Comparison of ENCODE assay signal across 18 cellular contexts in the genomic region with DNA sequence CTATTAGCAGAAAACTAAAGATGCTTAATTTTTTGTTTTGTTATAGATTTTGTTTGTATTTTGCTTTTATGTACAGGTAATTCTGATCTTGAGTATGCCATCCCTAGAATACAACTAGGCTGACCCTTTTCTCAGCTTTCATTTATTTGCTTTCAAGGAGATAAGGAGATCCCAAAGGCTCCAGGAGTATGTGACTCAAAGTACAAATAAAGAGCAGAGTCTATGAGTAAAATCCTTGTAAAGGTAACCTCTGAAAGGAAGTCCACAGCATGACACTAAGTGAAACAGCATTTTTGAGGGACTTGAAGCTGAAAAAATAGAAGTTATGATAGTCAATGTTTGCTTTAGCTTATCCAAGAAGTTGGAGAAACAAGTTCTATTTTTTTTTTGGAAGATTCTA. TPM values are rescaled to one million over a fixed set of nuclear protein-coding genes. Genes with fewer than 3 reads are reported as not detected.
"Had no signal": no experiment of that assay in that cellular context is flagged by ENCODE, and none has a peak within 500 bp of the region (broad histone marks: within the 10 kb centered on the region; RNA-seq: fewer than 3 reads in every experiment).

No MANE protein-coding gene starts in this region.

- H3K4me3 Mint-ChIP-seq: activated naive CD4-positive, alpha-beta T cell treated with anti-CD3 and anti-CD28 coated beads, Interleukin-2, amount 50 U/mL, for 24 hours; central memory CD8-positive, alpha-beta T cell; neural crest cell; stimulated activated naive CD8-positive, alpha-beta T cell treated with anti-CD3 and anti-CD28 coated beads, Interleukin-15, amount 100 ng/mL, for 72 hours had no signal

- H3K27me3 ChIP-seq: body of pancreas, sigmoid colon, upper lobe of left lung had no signal

- H3K27ac ChIP-seq: VCaP had no signal

- ATAC-seq: body of pancreas; effector memory CD8-positive, alpha-beta T cell; stimulated activated naive CD8-positive, alpha-beta T cell treated with anti-CD3 and anti-CD28 coated beads, Interleukin-15, amount 100 ng/mL, for 72 hours had no signal

- H3K27ac Mint-ChIP-seq: activated naive CD4-positive, alpha-beta T cell treated with anti-CD3 and anti-CD28 coated beads, Interleukin-2, amount 50 U/mL, for 24 hours; stimulated activated naive CD8-positive, alpha-beta T cell treated with anti-CD3 and anti-CD28 coated beads, Interleukin-15, amount 100 ng/mL, for 72 hours had no signal

- H3K27me3 Mint-ChIP-seq: effector memory CD8-positive, alpha-beta T cell; stimulated activated naive CD8-positive, alpha-beta T cell treated with anti-CD3 and anti-CD28 coated beads, Interleukin-15, amount 100 ng/mL, for 72 hours had no signal

- H3K9me3 ChIP-seq: body of pancreas, heart left ventricle, lower lobe of right lung, sigmoid colon, upper lobe of left lung had no signal

- H3K4me3 ChIP-seq: body of pancreas, upper lobe of left lung had no signal

- H3K4me1 Mint-ChIP-seq: neural crest cell had no signal

- H3K4me1 ChIP-seq: body of pancreas had no signal

- DNase-seq: activated CD4-positive, alpha-beta T cell treated with anti-CD3 and anti-CD28 coated beads for 1 hour; activated CD4-positive, alpha-beta T cell treated with anti-CD3 and anti-CD28 coated beads, Interleukin-2, amount 50 U/mL, for 4 hours; activated effector memory CD4-positive, alpha-beta T cell treated with Interleukin-2 at 50 U/mL for 16 hours; body of pancreas; effector memory CD8-positive, alpha-beta T cell; heart left ventricle; left cardiac atrium; lower lobe of right lung; midbrain; sigmoid colon; stimulated activated CD4-positive, alpha-beta T cell treated with anti-CD3 and anti-CD28 coated beads, Interleukin-1b, Interleukin-23, amount 100 ng/mL, for 48 hours; stimulated activated naive CD8-positive, alpha-beta T cell treated with anti-CD3 and anti-CD28 coated beads, Interleukin-15, amount 100 ng/mL, for 72 hours; T-helper 1 cell; upper lobe of left lung had no signal

- H3K36me3 ChIP-seq: heart left ventricle, lower lobe of right lung, sigmoid colon, upper lobe of left lung had no signal

- H3K36me3 Mint-ChIP-seq: activated naive CD4-positive, alpha-beta T cell treated with anti-CD3 and anti-CD28 coated beads, Interleukin-2, amount 50 U/mL, for 24 hours had no signal

- H3K9me3 Mint-ChIP-seq: activated naive CD4-positive, alpha-beta T cell treated with anti-CD3 and anti-CD28 coated beads, Interleukin-2, amount 50 U/mL, for 24 hours; central memory CD8-positive, alpha-beta T cell; effector memory CD8-positive, alpha-beta T cell; neural crest cell had no signal

RNA-seq across cellular contexts. Expression of a gene that starts 54.5 kb away (rescaled TPM):
- total RNA-seq: body of pancreas had no signal
